In the genomic region with DNA sequence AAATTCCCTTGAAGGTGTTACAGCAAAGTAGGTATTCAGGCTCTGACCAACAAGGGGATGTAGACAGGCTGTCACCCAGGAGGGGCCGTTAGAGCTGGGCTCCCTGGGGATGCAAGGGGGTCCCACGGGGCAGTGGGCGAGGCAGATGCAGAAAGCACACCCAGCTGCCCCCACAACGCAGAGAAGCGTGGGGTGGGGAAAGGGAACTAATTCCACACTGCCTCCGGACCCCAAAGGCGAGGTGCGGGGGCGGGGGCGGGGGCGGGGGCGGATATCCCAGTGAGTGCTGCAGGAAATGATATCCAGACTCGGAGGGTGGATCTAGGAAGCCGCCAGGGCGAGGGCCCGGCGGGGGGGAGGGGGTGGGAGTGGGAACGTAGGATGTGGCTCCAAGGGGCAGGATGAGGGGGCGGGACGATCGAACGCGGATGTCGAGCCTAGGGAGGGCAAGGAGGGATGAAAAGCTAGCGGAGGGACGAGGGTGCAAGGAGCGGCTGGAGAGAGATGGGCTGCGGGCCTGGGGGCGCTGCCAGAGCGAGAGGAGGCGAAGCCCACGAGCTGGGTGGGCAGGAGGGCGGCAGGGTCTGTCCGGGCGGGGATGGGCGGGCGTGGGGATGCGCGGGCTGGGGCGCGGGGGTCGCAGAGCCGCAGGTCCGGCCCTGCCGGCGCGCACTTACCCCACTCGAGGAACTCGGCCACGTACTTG, we compare ENCODE assay signal across 1 cellular context.
A peak's percentile ranks its signal among the peaks of the same experiment; 100 is the strongest.
TF ChIP-seq lines count a peak whose summit lies in the region.

No MANE protein-coding gene starts in this region.

TF ChIP-seq in K562, 482 proteins besides CTCF, POLR2A, EP300 and RAD21:
- TF ChIP-seq KDM1A (IDR thresholded peaks at IDR 0.05) (peak in 1 of 2 experiments; percentile 18; a peak in 1 of 4 replicates), EGR1 (conservative IDR thresholded peaks at IDR 0.05) (peak; percentile 82), NCOR1 (IDR thresholded peaks at IDR 0.05) (no peak), GABPA (tag; conservative IDR thresholded peaks at IDR 0.05; ENCODE audit: low read depth) (peak; percentile 38; the same call in 1 of the 2 replicates), ZBTB7A (IDR thresholded peaks at IDR 0.05; ENCODE audit: borderline replicate concordance, control insufficient read depth, low read depth, low read length) (peak; percentile 2; the same call in 1 of the 2 replicates)
- TF ChIP-seq, protein P1, sequence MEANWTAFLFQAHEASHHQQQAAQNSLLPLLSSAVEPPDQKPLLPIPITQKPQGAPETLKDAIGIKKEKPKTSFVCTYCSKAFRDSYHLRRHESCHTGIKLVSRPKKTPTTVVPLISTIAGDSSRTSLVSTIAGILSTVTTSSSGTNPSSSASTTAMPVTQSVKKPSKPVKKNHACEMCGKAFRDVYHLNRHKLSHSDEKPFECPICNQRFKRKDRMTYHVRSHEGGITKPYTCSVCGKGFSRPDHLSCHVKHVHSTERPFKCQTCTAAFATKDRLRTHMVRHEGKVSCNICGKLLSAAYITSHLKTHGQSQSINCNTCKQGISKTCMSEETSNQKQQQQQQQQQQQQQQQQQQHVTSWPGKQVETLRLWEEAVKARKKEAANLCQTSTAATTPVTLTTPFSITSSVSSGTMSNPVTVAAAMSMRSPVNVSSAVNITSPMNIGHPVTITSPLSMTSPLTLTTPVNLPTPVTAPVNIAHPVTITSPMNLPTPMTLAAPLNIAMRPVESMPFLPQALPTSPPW (CRISPR knock-in tag; IDR thresholded peaks at IDR 0.05): 0 out of 2 replicates have a peak, but pooled peaks have one; percentile 25
- TF ChIP-seq, protein P2, sequence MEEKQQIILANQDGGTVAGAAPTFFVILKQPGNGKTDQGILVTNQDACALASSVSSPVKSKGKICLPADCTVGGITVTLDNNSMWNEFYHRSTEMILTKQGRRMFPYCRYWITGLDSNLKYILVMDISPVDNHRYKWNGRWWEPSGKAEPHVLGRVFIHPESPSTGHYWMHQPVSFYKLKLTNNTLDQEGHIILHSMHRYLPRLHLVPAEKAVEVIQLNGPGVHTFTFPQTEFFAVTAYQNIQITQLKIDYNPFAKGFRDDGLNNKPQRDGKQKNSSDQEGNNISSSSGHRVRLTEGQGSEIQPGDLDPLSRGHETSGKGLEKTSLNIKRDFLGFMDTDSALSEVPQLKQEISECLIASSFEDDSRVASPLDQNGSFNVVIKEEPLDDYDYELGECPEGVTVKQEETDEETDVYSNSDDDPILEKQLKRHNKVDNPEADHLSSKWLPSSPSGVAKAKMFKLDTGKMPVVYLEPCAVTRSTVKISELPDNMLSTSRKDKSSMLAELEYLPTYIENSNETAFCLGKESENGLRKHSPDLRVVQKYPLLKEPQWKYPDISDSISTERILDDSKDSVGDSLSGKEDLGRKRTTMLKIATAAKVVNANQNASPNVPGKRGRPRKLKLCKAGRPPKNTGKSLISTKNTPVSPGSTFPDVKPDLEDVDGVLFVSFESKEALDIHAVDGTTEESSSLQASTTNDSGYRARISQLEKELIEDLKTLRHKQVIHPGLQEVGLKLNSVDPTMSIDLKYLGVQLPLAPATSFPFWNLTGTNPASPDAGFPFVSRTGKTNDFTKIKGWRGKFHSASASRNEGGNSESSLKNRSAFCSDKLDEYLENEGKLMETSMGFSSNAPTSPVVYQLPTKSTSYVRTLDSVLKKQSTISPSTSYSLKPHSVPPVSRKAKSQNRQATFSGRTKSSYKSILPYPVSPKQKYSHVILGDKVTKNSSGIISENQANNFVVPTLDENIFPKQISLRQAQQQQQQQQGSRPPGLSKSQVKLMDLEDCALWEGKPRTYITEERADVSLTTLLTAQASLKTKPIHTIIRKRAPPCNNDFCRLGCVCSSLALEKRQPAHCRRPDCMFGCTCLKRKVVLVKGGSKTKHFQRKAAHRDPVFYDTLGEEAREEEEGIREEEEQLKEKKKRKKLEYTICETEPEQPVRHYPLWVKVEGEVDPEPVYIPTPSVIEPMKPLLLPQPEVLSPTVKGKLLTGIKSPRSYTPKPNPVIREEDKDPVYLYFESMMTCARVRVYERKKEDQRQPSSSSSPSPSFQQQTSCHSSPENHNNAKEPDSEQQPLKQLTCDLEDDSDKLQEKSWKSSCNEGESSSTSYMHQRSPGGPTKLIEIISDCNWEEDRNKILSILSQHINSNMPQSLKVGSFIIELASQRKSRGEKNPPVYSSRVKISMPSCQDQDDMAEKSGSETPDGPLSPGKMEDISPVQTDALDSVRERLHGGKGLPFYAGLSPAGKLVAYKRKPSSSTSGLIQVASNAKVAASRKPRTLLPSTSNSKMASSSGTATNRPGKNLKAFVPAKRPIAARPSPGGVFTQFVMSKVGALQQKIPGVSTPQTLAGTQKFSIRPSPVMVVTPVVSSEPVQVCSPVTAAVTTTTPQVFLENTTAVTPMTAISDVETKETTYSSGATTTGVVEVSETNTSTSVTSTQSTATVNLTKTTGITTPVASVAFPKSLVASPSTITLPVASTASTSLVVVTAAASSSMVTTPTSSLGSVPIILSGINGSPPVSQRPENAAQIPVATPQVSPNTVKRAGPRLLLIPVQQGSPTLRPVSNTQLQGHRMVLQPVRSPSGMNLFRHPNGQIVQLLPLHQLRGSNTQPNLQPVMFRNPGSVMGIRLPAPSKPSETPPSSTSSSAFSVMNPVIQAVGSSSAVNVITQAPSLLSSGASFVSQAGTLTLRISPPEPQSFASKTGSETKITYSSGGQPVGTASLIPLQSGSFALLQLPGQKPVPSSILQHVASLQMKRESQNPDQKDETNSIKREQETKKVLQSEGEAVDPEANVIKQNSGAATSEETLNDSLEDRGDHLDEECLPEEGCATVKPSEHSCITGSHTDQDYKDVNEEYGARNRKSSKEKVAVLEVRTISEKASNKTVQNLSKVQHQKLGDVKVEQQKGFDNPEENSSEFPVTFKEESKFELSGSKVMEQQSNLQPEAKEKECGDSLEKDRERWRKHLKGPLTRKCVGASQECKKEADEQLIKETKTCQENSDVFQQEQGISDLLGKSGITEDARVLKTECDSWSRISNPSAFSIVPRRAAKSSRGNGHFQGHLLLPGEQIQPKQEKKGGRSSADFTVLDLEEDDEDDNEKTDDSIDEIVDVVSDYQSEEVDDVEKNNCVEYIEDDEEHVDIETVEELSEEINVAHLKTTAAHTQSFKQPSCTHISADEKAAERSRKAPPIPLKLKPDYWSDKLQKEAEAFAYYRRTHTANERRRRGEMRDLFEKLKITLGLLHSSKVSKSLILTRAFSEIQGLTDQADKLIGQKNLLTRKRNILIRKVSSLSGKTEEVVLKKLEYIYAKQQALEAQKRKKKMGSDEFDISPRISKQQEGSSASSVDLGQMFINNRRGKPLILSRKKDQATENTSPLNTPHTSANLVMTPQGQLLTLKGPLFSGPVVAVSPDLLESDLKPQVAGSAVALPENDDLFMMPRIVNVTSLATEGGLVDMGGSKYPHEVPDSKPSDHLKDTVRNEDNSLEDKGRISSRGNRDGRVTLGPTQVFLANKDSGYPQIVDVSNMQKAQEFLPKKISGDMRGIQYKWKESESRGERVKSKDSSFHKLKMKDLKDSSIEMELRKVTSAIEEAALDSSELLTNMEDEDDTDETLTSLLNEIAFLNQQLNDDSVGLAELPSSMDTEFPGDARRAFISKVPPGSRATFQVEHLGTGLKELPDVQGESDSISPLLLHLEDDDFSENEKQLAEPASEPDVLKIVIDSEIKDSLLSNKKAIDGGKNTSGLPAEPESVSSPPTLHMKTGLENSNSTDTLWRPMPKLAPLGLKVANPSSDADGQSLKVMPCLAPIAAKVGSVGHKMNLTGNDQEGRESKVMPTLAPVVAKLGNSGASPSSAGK (IDR thresholded peaks at IDR 0.05): no peak
TF ChIP-seq in K562: peak in this region for 5.
